Comparison of ENCODE assay signal across 1 cellular context in the genomic region with DNA sequence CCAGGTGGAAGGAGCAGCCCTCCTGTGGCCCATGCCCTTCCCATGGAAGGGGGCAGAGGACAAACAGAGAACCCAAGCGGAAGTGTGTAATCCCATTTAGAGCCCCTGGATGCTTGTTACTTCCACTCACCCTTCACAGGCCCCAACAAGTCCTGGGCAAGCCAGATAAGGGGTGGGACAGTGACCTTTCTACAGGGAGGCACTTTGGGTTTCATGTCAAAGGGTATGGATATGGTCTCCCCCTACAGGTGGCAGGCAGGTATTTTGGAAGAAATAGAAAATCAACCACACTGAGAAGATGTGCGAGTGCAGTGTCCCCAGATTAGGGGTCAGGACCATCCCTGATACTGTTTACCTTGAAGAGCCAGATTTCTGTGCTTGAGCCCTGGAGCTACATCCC.
TF ChIP-seq lines count a peak whose summit lies in the region.

No MANE protein-coding gene starts in this region.

TF ChIP-seq in HepG2, 621 proteins besides CTCF, POLR2A, EP300 and RAD21:
- TF ChIP-seq STAG1 (CRISPR knock-in tag; IDR thresholded peaks at IDR 0.05) (peak; percentile 58), NR2F2 (IDR thresholded peaks at IDR 0.05; ENCODE audit: borderline replicate concordance, low read depth) (no peak)
